Comparison of ENCODE assay signal across 8 cellular contexts in the genomic region with DNA sequence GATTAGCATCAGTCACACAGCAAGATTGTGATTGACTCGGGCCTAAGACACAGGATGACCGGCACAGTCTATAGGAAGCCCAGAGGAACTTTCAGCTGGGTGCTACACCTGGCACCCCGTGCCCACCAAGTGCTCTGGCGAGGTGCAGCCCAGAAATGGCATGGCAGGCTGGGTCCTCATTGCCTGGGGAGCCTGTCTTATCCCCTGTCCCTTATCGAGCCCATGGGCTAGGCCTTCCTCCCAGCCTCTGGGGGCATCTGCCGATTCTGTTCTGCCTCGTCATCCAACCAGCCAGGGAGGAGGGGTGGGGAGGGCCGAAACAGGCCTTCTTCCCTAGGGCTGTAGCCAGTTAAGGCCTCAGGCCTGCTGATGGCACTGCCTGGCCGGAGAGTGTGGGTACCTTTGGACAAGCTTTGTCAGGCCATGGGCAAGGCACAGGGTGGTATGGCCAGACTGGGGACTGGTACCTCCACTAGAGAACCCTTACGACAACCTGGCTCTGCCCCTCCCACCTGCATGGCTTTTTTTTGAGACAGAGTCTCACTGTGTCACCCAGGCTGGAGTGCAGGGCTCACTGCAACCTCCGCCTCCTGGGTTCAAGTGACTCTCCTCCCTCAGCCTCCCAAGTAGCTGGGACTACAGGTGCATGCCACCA. TPM values are rescaled to one million over a fixed set of nuclear protein-coding genes. Genes with fewer than 3 reads are reported as not detected.
DNase-seq lines count a peak whose midpoint lies in the region; ATAC-seq and TF ChIP-seq lines count a peak whose summit lies in the region.

No MANE protein-coding gene starts in this region.

- H3K36me3 Mint-ChIP-seq in activated T-cell treated with anti-CD3 and anti-CD28 coated beads, Interleukin-2, amount 50 U/mL, for 72 hours (ENCODE audit: insufficient read depth in 2 of 2): peaks cover 4 to 12% of the 10 kb centered on the region in 2 donors
- peaks cover 10% of the 10 kb centered on the region for H3K36me3 Mint-ChIP-seq in memory B cell

- peak overlapping the region; percentile 93 to 95 for H3K4me3 Mint-ChIP-seq in activated T-cell treated with anti-CD3 and anti-CD28 coated beads, Interleukin-2, amount 50 U/mL, for 72 hours
- H3K4me3 Mint-ChIP-seq in memory B cell: peak overlapping the region; percentile 94

- peak overlapping the region; percentile 89 for H3K27ac ChIP-seq in 22Rv1

- TF ChIP-seq CTCF in 22Rv1 (IDR thresholded peaks at IDR 0.05): no peak
- no peak for TF ChIP-seq CTCF in HFF-Myc (IDR thresholded peaks at IDR 0.05; ENCODE audit: low read depth, low read length, missing control alignments)

- peaks cover 60% of the 10 kb centered on the region for H3K4me1 Mint-ChIP-seq in activated T-cell treated with anti-CD3 and anti-CD28 coated beads, Interleukin-2, amount 50 U/mL, for 72 hours (ENCODE audit: low read depth)
- H3K4me1 Mint-ChIP-seq in memory B cell: peaks cover 38% of the 10 kb centered on the region

- peak overlapping the region; percentile 81 for H3K27ac Mint-ChIP-seq in activated T-cell treated with anti-CD3 and anti-CD28 coated beads, Interleukin-2, amount 50 U/mL, for 72 hours
- H3K27ac Mint-ChIP-seq in memory B cell: peak overlapping the region; percentile 91

- no peak for ATAC-seq in activated T-cell treated with anti-CD3 and anti-CD28 coated beads, Interleukin-2, amount 50 U/mL, for 72 hours (replicated peaks in 1 of 2)
- ATAC-seq in memory B cell (ENCODE audit: low read depth) (no peak), HG02759 (IDR thresholded peaks at IDR 0.05; ENCODE audit: unreplicated experiment) (no peak)

- no peak for DNase-seq in HFF-Myc (ENCODE audit: extremely low read depth, low read depth)
- DNase-seq in activated T-cell treated with anti-CD3 and anti-CD28 coated beads, Interleukin-2, amount 50 U/mL, for 72 hours: peak; percentile 54 to 55
- no peak for DNase-seq in memory B cell (ENCODE audit: low spot score in 2 of 2)
- DNase-seq in NAMALWA (ENCODE audit: low spot score): no peak
- DNase-seq in NCI-H1092 (lab: John Stamatoyannopoulos, UW): no peak
- no peak for DNase-seq in AG08396 (ENCODE audit: low spot score)

- peak overlapping the region; percentile 80 for H3K4me3 ChIP-seq in HFF-Myc (replicated peaks; ENCODE audit: low read depth, low read length)

- H3K27me3 Mint-ChIP-seq in activated T-cell treated with anti-CD3 and anti-CD28 coated beads, Interleukin-2, amount 50 U/mL, for 72 hours (ENCODE audit: low read depth): no peaks in the 10 kb centered on the region
- H3K27me3 Mint-ChIP-seq in memory B cell: no peaks in the 10 kb centered on the region

- H3K9me3 Mint-ChIP-seq in activated T-cell treated with anti-CD3 and anti-CD28 coated beads, Interleukin-2, amount 50 U/mL, for 72 hours: no peaks in the 10 kb centered on the region
- H3K9me3 Mint-ChIP-seq in memory B cell: no peaks in the 10 kb centered on the region

RNA-seq across cellular contexts. Expression of a gene that starts 1.6 kb away (rescaled TPM):
- 100 to 1,000 TPM; 133 to 135 TPM for total RNA-seq in activated T-cell treated with anti-CD3 and anti-CD28 coated beads, Interleukin-2, amount 50 U/mL, for 72 hours

RNA-seq across cellular contexts. Expression of a gene that starts 18.6 kb away (rescaled TPM):
- total RNA-seq in activated T-cell treated with anti-CD3 and anti-CD28 coated beads, Interleukin-2, amount 50 U/mL, for 72 hours: 10 to 100 TPM; 12.1 to 16.0 TPM

RNA-seq across cellular contexts. Expression of a gene that starts 18.7 kb away (rescaled TPM):
- total RNA-seq in activated T-cell treated with anti-CD3 and anti-CD28 coated beads, Interleukin-2, amount 50 U/mL, for 72 hours: 1 to 10 TPM; 6.5 to 6.7 TPM

RNA-seq across cellular contexts. Expression of a gene that starts 27.6 kb away (rescaled TPM):
- total RNA-seq in activated T-cell treated with anti-CD3 and anti-CD28 coated beads, Interleukin-2, amount 50 U/mL, for 72 hours: not detected

RNA-seq across cellular contexts. Expression of a gene that starts 43.8 kb away (rescaled TPM):
- total RNA-seq in activated T-cell treated with anti-CD3 and anti-CD28 coated beads, Interleukin-2, amount 50 U/mL, for 72 hours: under 1 TPM; 0.19 to 0.21 TPM

Comparison
In these comparisons a context has a peak if more than half of its experiments do, and no peak if none do; other contexts are left out.
1. DNase-seq: peak in activated T-cell treated with anti-CD3 and anti-CD28 coated beads, Interleukin-2, amount 50 U/mL, for 72 hours (2 of 2); none in HFF-Myc (single experiment), memory B cell (0 of 2), NAMALWA (single experiment), NCI-H1092 (single experiment) and AG08396 (single experiment).